Comparison of ENCODE assay signal across 19 cellular contexts in genomic region chr9:98970532-98971041, GRCh38. TPM values are rescaled to one million over a fixed set of nuclear protein-coding genes. Genes with fewer than 3 reads are reported as not detected.
DNase-seq lines count a peak whose midpoint lies in the region; ATAC-seq and TF ChIP-seq lines count a peak whose summit lies in the region.
"Had no signal": no experiment of that assay in that cellular context is flagged by ENCODE, and none has a peak within 500 bp of the region (broad histone marks: within the 10 kb centered on the region; RNA-seq: fewer than 3 reads in every experiment).

No MANE protein-coding gene starts in this region.

- peaks cover 49% of the 10 kb centered on the region for H3K4me1 Mint-ChIP-seq in brain
- no peaks in the 10 kb centered on the region for H3K4me1 Mint-ChIP-seq in activated T-helper 17 cell treated with anti-CD3 and anti-CD28 coated beads, Interleukin-2, amount 50 U/mL, for 72 hours

- H3K36me3 Mint-ChIP-seq in brain = no peaks in the 10 kb centered on the region
- no peaks in the 10 kb centered on the region for H3K36me3 Mint-ChIP-seq in activated T-helper 17 cell treated with anti-CD3 and anti-CD28 coated beads, Interleukin-2, amount 50 U/mL, for 72 hours (ENCODE audit: low read depth)
- H3K36me3 Mint-ChIP-seq: CD8-positive, alpha-beta memory T cell; neural progenitor cell had no signal

- H3K9me3 Mint-ChIP-seq in brain = peaks cover 0 to 4% (median 0%) of the 10 kb centered on the region in 5 experiments
- no peaks in the 10 kb centered on the region for H3K9me3 Mint-ChIP-seq in activated T-helper 17 cell treated with anti-CD3 and anti-CD28 coated beads, Interleukin-2, amount 50 U/mL, for 72 hours
- H3K9me3 Mint-ChIP-seq: CD8-positive, alpha-beta memory T cell; neural progenitor cell had no signal

- H3K27ac Mint-ChIP-seq in brain = peak overlapping the region in 3 of 5 experiments; percentile 54 to 95 (median 66)
- no peak overlapping the region for H3K27ac Mint-ChIP-seq in activated T-helper 17 cell treated with anti-CD3 and anti-CD28 coated beads, Interleukin-2, amount 50 U/mL, for 72 hours
- H3K27ac Mint-ChIP-seq: CD8-positive, alpha-beta memory T cell; neural progenitor cell had no signal

- DNase-seq in RKO (ENCODE audit: low spot score) (peak; percentile 21), mesenteric fat pad (ENCODE audit: low spot score) (peak; percentile 8), superior temporal gyrus (ENCODE audit: extremely low spot score) (peak; percentile 36), posterior vena cava (ENCODE audit: low spot score) (no peak)
- DNase-seq: activated CD8-positive, alpha-beta memory T cell treated with anti-CD3 and anti-CD28 coated beads, Interleukin-2, amount 50 U/mL, for 48 hours; activated effector memory CD4-positive, alpha-beta T cell treated with anti-CD3 and anti-CD28 coated beads, Interleukin-2, amount 50 U/mL, for 16 hours; CD8-positive, alpha-beta memory T cell; DMS79; NCI-H187 treated with DMSO at 0.1 percent for 48 hours; NCI-H2227 treated with DMSO at 0.1 percent for 48 hours; PC-9; stimulated activated CD4-positive, alpha-beta T cell treated with anti-CD3 and anti-CD28 coated beads, Interleukin-12 subunit alpha, Interleukin-12 subunit beta, amount 100 ng/mL, for 4 hours; T-helper 2 cell; WERI-Rb-1 had no signal

- no peak for ATAC-seq in activated T-helper 17 cell treated with anti-CD3 and anti-CD28 coated beads, Interleukin-2, amount 50 U/mL, for 72 hours (replicated peaks)
- ATAC-seq in HG03521 (IDR thresholded peaks at IDR 0.05; ENCODE audit: unreplicated experiment) = no peak

- intact Hi-C loops in posterior vena cava (cut with DNase I) = loop anchor here in 1 of 2 donors (5.0 kb wide), 1 partner anchor 108 kb away; no protein-coding TSS in a partner anchor

- TF ChIP-seq CTCF in brain (conservative IDR thresholded peaks at IDR 0.05) = no peak

- H3K4me3 Mint-ChIP-seq in brain = peak overlapping the region in 1 of 5 experiments; percentile 24
- H3K4me3 Mint-ChIP-seq in activated T-helper 17 cell treated with anti-CD3 and anti-CD28 coated beads, Interleukin-2, amount 50 U/mL, for 72 hours = no peak overlapping the region
- H3K4me3 Mint-ChIP-seq: CD8-positive, alpha-beta memory T cell; neural progenitor cell had no signal

- peaks cover 16% of the 10 kb centered on the region for H3K27me3 Mint-ChIP-seq in brain
- H3K27me3 Mint-ChIP-seq in activated T-helper 17 cell treated with anti-CD3 and anti-CD28 coated beads, Interleukin-2, amount 50 U/mL, for 72 hours = peaks cover 9% of the 10 kb centered on the region

RNA-seq across cellular contexts. Expression of gene COL15A1, which starts 26.9 kb away (rescaled TPM):
- polyA plus RNA-seq in brain (ENCODE audit: insufficient read depth, low read depth, low replicate concordance) = 1.1 TPM
- total RNA-seq in mesenteric fat pad (73.3 TPM), posterior vena cava (100 to 1,000 TPM; 126 to 129 TPM)
- under 1 TPM; 0.11 to 0.82 TPM for total RNA-seq in activated T-helper 17 cell treated with anti-CD3 and anti-CD28 coated beads, Interleukin-2, amount 50 U/mL, for 72 hours
- total RNA-seq: CD8-positive, alpha-beta memory T cell; HT-29; PC-9 had no signal

Comparison
In these comparisons a context has a peak if more than half of its experiments do, and no peak if none do; other contexts are left out.
1. RNA of gene COL15A1, which starts 26.9 kb away (total RNA-seq): 126 to 129 TPM in posterior vena cava and 73.3 TPM in mesenteric fat pad (single experiment); 0.11 to 0.82 TPM in activated T-helper 17 cell treated with anti-CD3 and anti-CD28 coated beads, Interleukin-2, amount 50 U/mL, for 72 hours; every median in the first group is over 10 times any median in the second.